In the genomic region with DNA sequence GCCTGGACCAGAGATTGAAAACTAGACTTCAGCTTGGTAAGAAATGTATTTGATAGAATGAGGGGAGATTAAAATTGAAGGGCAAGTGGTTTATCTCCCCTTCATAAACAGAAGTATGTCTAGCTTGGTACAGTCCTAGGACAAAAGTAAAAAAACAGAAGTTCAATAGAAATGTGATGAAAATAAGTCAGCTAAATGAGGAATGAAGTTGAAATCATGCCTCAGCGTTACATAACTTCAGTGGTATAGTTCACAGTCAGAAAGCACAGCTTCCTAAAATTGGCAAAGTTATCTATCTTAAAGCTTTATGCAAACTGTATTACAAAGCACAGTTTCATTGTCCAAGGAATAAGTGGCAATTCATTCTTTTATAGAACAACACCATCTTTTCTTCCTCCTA, we compare ENCODE assay signal across 15 cellular contexts.
"Had no signal": no experiment of that assay in that cellular context is flagged by ENCODE, and none has a peak within 500 bp of the region (broad histone marks: within the 10 kb centered on the region; RNA-seq: fewer than 3 reads in every experiment).

No MANE protein-coding gene starts in this region.

- ATAC-seq: esophagus mucosa; gastrocnemius medialis; heart left ventricle; naive thymus-derived CD4-positive, alpha-beta T cell had no signal

- H3K4me1 ChIP-seq: gastrocnemius medialis, left ventricle myocardium inferior, right lobe of liver, suprapubic skin, transverse colon had no signal

- H3K27me3 ChIP-seq: gastrocnemius medialis, heart left ventricle, ovary, right lobe of liver, suprapubic skin, transverse colon had no signal

- DNase-seq: activated CD4-positive, alpha-beta T cell treated with anti-CD3 and anti-CD28 coated beads, Interleukin-2, amount 50 U/mL, for 4 hours; activated gamma-delta T cell treated with Interleukin-2 at 50 U/mL for 16 hours; effector CD8-positive, alpha-beta T cell; gastrocnemius medialis; heart left ventricle; left ventricle myocardium inferior; naive thymus-derived CD4-positive, alpha-beta T cell; ovary; right lobe of liver; small intestine; stimulated activated CD4-positive, alpha-beta T cell treated with anti-CD3 and anti-CD28 coated beads, Interleukin-15, amount 100 ng/mL, for 24 hours; stimulated activated CD4-positive, alpha-beta T cell treated with anti-CD3 and anti-CD28 coated beads, Interleukin-2, amount 100 ng/mL, for 48 hours; transverse colon had no signal

- H3K4me3 ChIP-seq: gastrocnemius medialis, heart left ventricle, left ventricle myocardium inferior, ovary, right lobe of liver, suprapubic skin, transverse colon had no signal

- H3K9me3 ChIP-seq: gastrocnemius medialis, ovary, right lobe of liver, transverse colon had no signal

- H3K36me3 ChIP-seq: gastrocnemius medialis, heart left ventricle, left ventricle myocardium inferior, ovary, right lobe of liver, suprapubic skin, transverse colon had no signal

- H3K27ac ChIP-seq: gastrocnemius medialis, left ventricle myocardium inferior, ovary, right lobe of liver, suprapubic skin, transverse colon had no signal
